Comparison of ENCODE assay signal across 8 cellular contexts in genomic region chr9:86944974-86945867, GRCh38. TPM values are rescaled to one million over a fixed set of nuclear protein-coding genes. Genes with fewer than 3 reads are reported as not detected.
DNase-seq lines count a peak whose midpoint lies in the region; ATAC-seq, FAIRE-seq and TF ChIP-seq lines count a peak whose summit lies in the region.

No MANE protein-coding gene starts in this region.

- peak overlapping the region in 1 of 3 donors; percentile 71 for H3K27ac Mint-ChIP-seq in CD4-positive, CD25-positive, alpha-beta regulatory T cell

- no peak overlapping the region for H3K27ac ChIP-seq in CD4-positive, CD25-positive, alpha-beta regulatory T cell (ENCODE audit: insufficient read depth, low read length, poor library complexity, severe bottlenecking)
- H3K27ac ChIP-seq in SJSA1 = no peak overlapping the region
- H3K27ac ChIP-seq in pancreas = peak overlapping the region; percentile 93 to 96 (median 95)

- no peak for DNase-seq in CD4-positive, CD25-positive, alpha-beta regulatory T cell
- DNase-seq in SJSA1 (ENCODE audit: low read depth in 1 of 2, low spot score in 2 of 2) = no peak
- no peak for DNase-seq in fibroblast of villous mesenchyme (ENCODE audit: low read depth)
- DNase-seq in pancreas = peak in 3 of 6 donors; percentile 49 to 56 (median 49)
- no peak for DNase-seq in GF-D8 (lab: John Stamatoyannopoulos, UW)
- no peak for DNase-seq in NCI-H510A treated with DMSO at 0.1 percent for 48 hours (lab: John Stamatoyannopoulos, UW)

- no peaks in the 10 kb centered on the region for H3K36me3 ChIP-seq in CD4-positive, CD25-positive, alpha-beta regulatory T cell (ENCODE audit: control insufficient read depth, insufficient read depth, low read length)
- H3K36me3 ChIP-seq in SJSA1 (no peaks in the 10 kb centered on the region), pancreas (no peaks in the 10 kb centered on the region)

- no peaks in the 10 kb centered on the region for H3K9me3 ChIP-seq in CD4-positive, CD25-positive, alpha-beta regulatory T cell (ENCODE audit: control insufficient read depth in 2 of 2, low read length in 2 of 2)
- peaks cover 3% of the 10 kb centered on the region; the same call in 1 of the 2 replicates for H3K9me3 ChIP-seq in SJSA1 (replicated peaks)
- H3K9me3 ChIP-seq in pancreas = no peaks in the 10 kb centered on the region

- no peak for FAIRE-seq in pancreas (lab: Jason Lieb, UNC)

- peaks cover 22% of the 10 kb centered on the region for H3K4me1 ChIP-seq in CD4-positive, CD25-positive, alpha-beta regulatory T cell (ENCODE audit: control insufficient read depth, insufficient read depth, low read length, poor library complexity, severe bottlenecking)
- H3K4me1 ChIP-seq in SJSA1 (replicated peaks) (peaks cover 32% of the 10 kb centered on the region), pancreas (peaks cover 0 to 29% (median 11%) of the 10 kb centered on the region in 3 donors)

- H3K36me3 Mint-ChIP-seq in CD4-positive, CD25-positive, alpha-beta regulatory T cell = no peaks in the 10 kb centered on the region

- intact Hi-C loops in pancreas (cut with DNase I) = no loop called here

- peaks cover 0 to 1% (median 0%) of the 10 kb centered on the region in 7 donors for H3K9me3 Mint-ChIP-seq in CD4-positive, CD25-positive, alpha-beta regulatory T cell

- TF ChIP-seq CTCF in fibroblast of villous mesenchyme (IDR thresholded peaks at IDR 0.05; ENCODE audit: insufficient read depth, low read depth, low read length) (no peak), pancreas (IDR thresholded peaks at IDR 0.05) (no peak)

- H3K4me3 Mint-ChIP-seq in CD4-positive, CD25-positive, alpha-beta regulatory T cell = peak overlapping the region; percentile 74 to 92 (median 81)

- no peak for ATAC-seq in CD4-positive, CD25-positive, alpha-beta regulatory T cell (ENCODE audit: low read depth in 2 of 2)
- ATAC-seq in pancreas = peak; percentile 27 to 41 (median 36)
- ATAC-seq in GM19455 (IDR thresholded peaks at IDR 0.05; ENCODE audit: unreplicated experiment) = no peak
- ATAC-seq in HG03469 (IDR thresholded peaks at IDR 0.05; ENCODE audit: unreplicated experiment) = no peak

- peaks cover 41% of the 10 kb centered on the region for H3K27me3 ChIP-seq in CD4-positive, CD25-positive, alpha-beta regulatory T cell (ENCODE audit: control insufficient read depth, insufficient read depth, low read length)
- peaks cover 47% of the 10 kb centered on the region for H3K27me3 ChIP-seq in SJSA1 (replicated peaks)
- H3K27me3 ChIP-seq in pancreas = no peaks in the 10 kb centered on the region

- 1 to 2% methylated on average over 30 to 41 of the region's 41 CpGs for WGBS in pancreas, 2 donors

- H3K4me3 ChIP-seq in CD4-positive, CD25-positive, alpha-beta regulatory T cell (ENCODE audit: low read depth, low read length) = no peak overlapping the region
- peak overlapping the region; percentile 67 for H3K4me3 ChIP-seq in SJSA1
- peak overlapping the region; percentile 79 for H3K4me3 ChIP-seq in fibroblast of villous mesenchyme (ENCODE audit: low read depth, low read length)
- peak overlapping the region; percentile 45 to 95 (median 84) for H3K4me3 ChIP-seq in pancreas

- H3K4me1 Mint-ChIP-seq in CD4-positive, CD25-positive, alpha-beta regulatory T cell = peaks cover 6 to 24% (median 12%) of the 10 kb centered on the region in 4 donors

- H3K27me3 Mint-ChIP-seq in CD4-positive, CD25-positive, alpha-beta regulatory T cell = peaks cover 52% of the 10 kb centered on the region

RNA-seq across cellular contexts. Expression of gene GAS1, which starts 2.1 kb away (rescaled TPM):
- total RNA-seq in CD4-positive, CD25-positive, alpha-beta regulatory T cell = 0.12 TPM
- polyA plus RNA-seq in CD4-positive, CD25-positive, alpha-beta regulatory T cell = under 1 TPM in 2 of 4 donors, not detected in 2; 0.10 to 0.20 TPM
- 2.3 and 3.7 TPM in 2 replicates for total RNA-seq in SJSA1 (2014; rRNA removed; shearing (Covaris generic))
- total RNA-seq in fibroblast of villous mesenchyme = 29.3 and 136 TPM in 2 replicates
- 10 to 100 TPM in 3 of 6 donors, 1 to 10 TPM in 3; 5.8 to 16.7 (median 9.9) TPM for total RNA-seq in pancreas
- 1 to 10 TPM; 3.6 to 4.6 TPM for polyA plus RNA-seq in pancreas

Comparison
In these comparisons a context has a peak if more than half of its experiments do, and no peak if none do; other contexts are left out.
1. ATAC-seq: peak in pancreas (4 of 4); none in CD4-positive, CD25-positive, alpha-beta regulatory T cell (0 of 2), GM19455 (single experiment) and HG03469 (single experiment).
2. H3K27ac ChIP-seq: peak in pancreas (4 of 4); none in CD4-positive, CD25-positive, alpha-beta regulatory T cell (single experiment) and SJSA1 (single experiment).